Comparison of ENCODE assay signal across 14 cellular contexts in genomic region chr3:66463734-66464511, GRCh38. TPM values are rescaled to one million over a fixed set of nuclear protein-coding genes. Genes with fewer than 3 reads are reported as not detected.
A peak's percentile ranks its signal among the peaks of the same experiment; 100 is the strongest.
DNase-seq lines count a peak whose midpoint lies in the region; ATAC-seq and TF ChIP-seq lines count a peak whose summit lies in the region.
"Had no signal": no experiment of that assay in that cellular context is flagged by ENCODE, and none has a peak within 500 bp of the region (broad histone marks: within the 10 kb centered on the region; RNA-seq: fewer than 3 reads in every experiment).

No MANE protein-coding gene starts in this region.

- H3K36me3 Mint-ChIP-seq in WTC11, result peaks cover 28% of the 10 kb centered on the region

- no peaks in the 10 kb centered on the region for H3K27me3 Mint-ChIP-seq in WTC11 (ENCODE audit: low read depth)
- H3K27me3 Mint-ChIP-seq: activated CD8-positive, alpha-beta memory T cell treated with anti-CD3 and anti-CD28 coated beads, Interleukin-2, amount 10 ng/mL, durations not matched to agents 7 days and 5 days; activated naive CD8-positive, alpha-beta T cell had no signal

- POLR2A ChIA-PET in WTC11 (lab: Charles Lee), result no interaction called here

- H3K36me3 ChIP-seq in liver (ENCODE audit: control insufficient read depth in 4 of 4, insufficient read depth in 3 of 4, low read depth in 1 of 4, low read length in 3 of 4) (peaks cover 0 to 8% (median 4%) of the 10 kb centered on the region in 4 donors), subcutaneous abdominal adipose tissue (ENCODE audit: control insufficient read depth in 5 of 5, insufficient read depth in 5 of 5, low read length in 5 of 5) (peaks cover 0 to 30% (median 8%) of the 10 kb centered on the region in 5 donors)

- CTCF ChIA-PET in WTC11 (lab: Charles Lee), result interaction anchor here (0.7 to 0.9 kb wide), 3 partner anchors 27 to 232 kb away, joined by 3 read pairs; no protein-coding TSS in a partner anchor

- H3K4me3 ChIP-seq in liver (ENCODE audit: low read depth in 1 of 3, low read length in 3 of 3), result no peak overlapping the region
- no peak overlapping the region for H3K4me3 ChIP-seq in subcutaneous abdominal adipose tissue (ENCODE audit: low read depth in 1 of 5, low read length in 5 of 5)
- H3K4me3 ChIP-seq: PC-9 had no signal

- no peak for ATAC-seq in WTC11
- ATAC-seq: activated CD8-positive, alpha-beta memory T cell treated with anti-CD3 and anti-CD28 coated beads, Interleukin-2, amount 10 ng/mL, durations not matched to agents 7 days and 5 days; SK-N-SH treated with all-trans-retinoic acid at 6 μM for 48 hours had no signal

- H3K27ac ChIP-seq in liver (ENCODE audit: low read depth in 1 of 2, low read length in 2 of 2) (peak overlapping the region; percentile 25 to 45), subcutaneous abdominal adipose tissue (ENCODE audit: low read depth, low read length) (peak overlapping the region; percentile 77)
- H3K27ac ChIP-seq: PC-9 had no signal

- H3K9me3 ChIP-seq in liver (ENCODE audit: control insufficient read depth in 4 of 4, low read length in 3 of 4) (no peaks in the 10 kb centered on the region), subcutaneous abdominal adipose tissue (ENCODE audit: control insufficient read depth in 5 of 5, low read length in 5 of 5) (no peaks in the 10 kb centered on the region)

- peak overlapping the region; percentile 86 for H3K27ac Mint-ChIP-seq in WTC11
- H3K27ac Mint-ChIP-seq: activated CD8-positive, alpha-beta memory T cell treated with anti-CD3 and anti-CD28 coated beads, Interleukin-2, amount 10 ng/mL, durations not matched to agents 7 days and 5 days; activated naive CD8-positive, alpha-beta T cell had no signal

- H3K9ac ChIP-seq in liver (ENCODE audit: low read depth in 1 of 2, low read length in 2 of 2) (no peak overlapping the region), subcutaneous abdominal adipose tissue (ENCODE audit: low read length in 5 of 5) (no peak overlapping the region)

- TF ChIP-seq CTCF in WTC11 (IDR thresholded peaks at IDR 0.05), result no peak
- no peak for TF ChIP-seq CTCF in liver (IDR thresholded peaks at IDR 0.05; ENCODE audit: low read depth, low read length, missing input control)

- WGBS in liver, result 67% methylated on average over 9 of the region's 9 CpGs

- H3K9me3 Mint-ChIP-seq in WTC11, result no peaks in the 10 kb centered on the region

- no peak overlapping the region for H3K4me3 Mint-ChIP-seq in WTC11
- H3K4me3 Mint-ChIP-seq: activated CD8-positive, alpha-beta memory T cell treated with anti-CD3 and anti-CD28 coated beads, Interleukin-2, amount 10 ng/mL, durations not matched to agents 7 days and 5 days; activated naive CD8-positive, alpha-beta T cell had no signal

- H3K27me3 ChIP-seq in liver (ENCODE audit: control insufficient read depth in 4 of 4, insufficient read depth in 4 of 4, low read length in 3 of 4) (no peaks in the 10 kb centered on the region), subcutaneous abdominal adipose tissue (ENCODE audit: control insufficient read depth in 5 of 5, insufficient read depth in 4 of 5, low read length in 5 of 5) (no peaks in the 10 kb centered on the region)

- H3K4me1 Mint-ChIP-seq in WTC11, result peaks cover 61% of the 10 kb centered on the region

- H3K4me1 ChIP-seq in liver (ENCODE audit: control insufficient read depth in 4 of 4, insufficient read depth in 4 of 4, low read length in 3 of 4) (peaks cover 4 to 48% (median 25%) of the 10 kb centered on the region in 4 donors), subcutaneous abdominal adipose tissue (ENCODE audit: control insufficient read depth in 5 of 5, insufficient read depth in 5 of 5, low read length in 5 of 5) (peaks cover 0 to 44% (median 23%) of the 10 kb centered on the region in 5 donors)

- DNase-seq in NCI-H2107 treated with DMSO at 0.1 percent for 48 hours (lab: John Stamatoyannopoulos, UW; ENCODE audit: unreplicated experiment), result peak; percentile 45
- no peak for DNase-seq in NCI-H2107 (lab: John Stamatoyannopoulos, UW)
- DNase-seq in WTC11 (ENCODE audit: low spot score), result no peak
- no peak for DNase-seq in NCI-H2171 treated with DMSO at 0.1 percent for 48 hours (lab: John Stamatoyannopoulos, UW)
- no peak for DNase-seq in AG08396 (ENCODE audit: low spot score)
- DNase-seq in stimulated activated CD4-positive, alpha-beta T cell treated with anti-CD3 and anti-CD28 coated beads, Interleukin-2, amount 100 ng/mL, for 48 hours, result no peak
- DNase-seq: activated CD8-positive, alpha-beta memory T cell treated with anti-CD3 and anti-CD28 coated beads, Interleukin-2, amount 10 ng/mL, durations not matched to agents 7 days and 5 days; islet precursor cell; PC-9; stimulated activated CD4-positive, alpha-beta T cell treated with anti-CD3 and anti-CD28 coated beads, Interleukin-1b, Interleukin-23, amount 100 ng/mL, for 48 hours had no signal

- no peak for TF ChIP-seq RAD21 in liver (IDR thresholded peaks at IDR 0.05)

TF ChIP-seq in WTC11, 78 proteins besides CTCF, POLR2A, EP300 and RAD21 (continues in another document):
- TF ChIP-seq OVOL2 (CRISPR knock-in tag; IDR thresholded peaks at IDR 0.05; ENCODE audit: borderline replicate concordance), result no peak
- TF ChIP-seq ERG (CRISPR knock-in tag; IDR thresholded peaks at IDR 0.05), result no peak
- TF ChIP-seq SOX15 (CRISPR knock-in tag; IDR thresholded peaks at IDR 0.05), result no peak
- TF ChIP-seq TP53 (CRISPR knock-in tag; IDR thresholded peaks at IDR 0.05), result no peak
- no peak for TF ChIP-seq ZNF671 (CRISPR knock-in tag; IDR thresholded peaks at IDR 0.05)
- no peak for TF ChIP-seq ZNF512 (CRISPR knock-in tag; IDR thresholded peaks at IDR 0.05; ENCODE audit: borderline replicate concordance)
- TF ChIP-seq ZNF219 (CRISPR knock-in tag; IDR thresholded peaks at IDR 0.05; ENCODE audit: borderline replicate concordance), result no peak
- no peak for TF ChIP-seq ZNF138 (CRISPR knock-in tag; conservative IDR thresholded peaks at IDR 0.05)

TF ChIP-seq in liver, 16 proteins besides CTCF, POLR2A, EP300 and RAD21:
- no peak for TF ChIP-seq NR2F2 (IDR thresholded peaks at IDR 0.05)

RNA-seq across cellular contexts. Expression of gene LRIG1, which starts 36.9 kb away (rescaled TPM):
- total RNA-seq in WTC11 (2021) (105 to 109 TPM (median 108 TPM) in 3 replicates), liver (10 to 100 TPM; 13.7 to 48.9 TPM)
- polyA plus RNA-seq in liver, result 10 to 100 TPM in 1 of 2 donors, 1 to 10 TPM in 1; 9.4 to 12.0 TPM
- total RNA-seq: PC-9 had no signal
